8 cellular contexts compared by ENCODE assay signal in genomic region chr15:79853492-79854328, GRCh38. TPM values are rescaled to one million over a fixed set of nuclear protein-coding genes. Genes with fewer than 3 reads are reported as not detected.
A peak's percentile ranks its signal among the peaks of the same experiment; 100 is the strongest.
DNase-seq lines count a peak whose midpoint lies in the region; ATAC-seq and TF ChIP-seq lines count a peak whose summit lies in the region.

No MANE protein-coding gene starts in this region.

- no peak overlapping the region for H3K4me2 ChIP-seq in mesenchymal stem cell (ENCODE audit: low read length, poor library complexity, severe bottlenecking)

- no peaks in the 10 kb centered on the region for H3K27me3 ChIP-seq in mesenchymal stem cell (ENCODE audit: control insufficient read depth in 1 of 2, insufficient read depth in 1 of 2, low read length in 2 of 2)

- no peaks in the 10 kb centered on the region for H3K9me3 ChIP-seq in mesenchymal stem cell (ENCODE audit: control insufficient read depth, low read length)

- no peak overlapping the region for H3K14ac ChIP-seq in mesenchymal stem cell (ENCODE audit: low read length in 2 of 2)

- no peak overlapping the region for H4K8ac ChIP-seq in mesenchymal stem cell (ENCODE audit: low read length)

- peak; percentile 99 for TF ChIP-seq CTCF in AG09309 (IDR thresholded peaks at IDR 0.05; ENCODE audit: control insufficient read depth, insufficient read depth, low read depth, low read length, missing control alignments)

- H3K9ac ChIP-seq in mesenchymal stem cell (ENCODE audit: low read length) = peak overlapping the region; percentile 15

- no peak overlapping the region for H3K4me3 ChIP-seq in AG09309 (ENCODE audit: control insufficient read depth, low read depth, low read length)
- H3K4me3 ChIP-seq in mesenchymal stem cell (ENCODE audit: insufficient read depth in 1 of 2, low read depth in 1 of 2, low read length in 2 of 2) = no peak overlapping the region

- ATAC-seq in GM18520 (IDR thresholded peaks at IDR 0.05; ENCODE audit: unreplicated experiment) = peak; percentile 69
- ATAC-seq in HG03139 (IDR thresholded peaks at IDR 0.05; ENCODE audit: unreplicated experiment) = peak; percentile 84

- DNase-seq in AG09309 (ENCODE audit: low read depth) (peak; percentile 70), NCI-H526 (lab: John Stamatoyannopoulos, UW) (peak; percentile 54 to 83), ecto neural progenitor cell (ENCODE audit: low spot score) (peak; percentile 67), mesenchymal stem cell (peak; percentile 77)
- DNase-seq in activated CD4-positive, alpha-beta T cell treated with anti-CD3 and anti-CD28 coated beads, Interleukin-2, amount 50 U/mL, for 24 hours (ENCODE audit: low read depth in 1 of 2, low spot score in 1 of 2) = peak; percentile 33 to 69
- peak; percentile 36 to 55 for DNase-seq in stimulated activated CD8-positive, alpha-beta memory T cell treated with anti-CD3 and anti-CD28 coated beads, Interleukin-2, amount 100 ng/mL, for 48 hours (ENCODE audit: low read depth in 2 of 2)

- no peak overlapping the region for H3K27ac ChIP-seq in mesenchymal stem cell (ENCODE audit: low read length, poor library complexity, severe bottlenecking)

- H3K23ac ChIP-seq in mesenchymal stem cell (ENCODE audit: low read length in 2 of 2) = no peak overlapping the region

- no peak overlapping the region for H2BK12ac ChIP-seq in mesenchymal stem cell (ENCODE audit: low read length in 2 of 2)

- peaks cover 10% of the 10 kb centered on the region for H3K79me1 ChIP-seq in mesenchymal stem cell (replicated peaks; ENCODE audit: low read length, poor library complexity, severe bottlenecking)

- no peak overlapping the region for H2AK5ac ChIP-seq in mesenchymal stem cell (ENCODE audit: low read length, severe bottlenecking)

- H3K4ac ChIP-seq in mesenchymal stem cell (ENCODE audit: low read depth in 1 of 2, low read length in 2 of 2) = no peak overlapping the region

- no peak overlapping the region for H3K18ac ChIP-seq in mesenchymal stem cell (ENCODE audit: low read depth in 1 of 2, low read length in 2 of 2)

- H2BK15ac ChIP-seq in mesenchymal stem cell (ENCODE audit: low read depth, poor library complexity, severe bottlenecking) = no peak overlapping the region

- no peaks in the 10 kb centered on the region for H3K4me1 ChIP-seq in mesenchymal stem cell (ENCODE audit: control insufficient read depth, insufficient read depth, low read depth, low read length)

- 58% methylated on average over 5 of the region's 8 CpGs for WGBS in mesenchymal stem cell

- H2AFZ ChIP-seq in mesenchymal stem cell (ENCODE audit: low read depth, low read length) = no peak overlapping the region

- no peak overlapping the region for H2BK5ac ChIP-seq in mesenchymal stem cell (ENCODE audit: low read depth, low read length, poor library complexity, severe bottlenecking)

- no peak overlapping the region for H2BK120ac ChIP-seq in mesenchymal stem cell (ENCODE audit: low read depth, low read length)

- H4K91ac ChIP-seq in mesenchymal stem cell (ENCODE audit: low read length) = no peak overlapping the region

- H3K36me3 ChIP-seq in mesenchymal stem cell (ENCODE audit: control insufficient read depth in 1 of 2, insufficient read depth in 2 of 2, low read depth in 1 of 2, low read length in 2 of 2) = peaks cover 0 to 5% of the 10 kb centered on the region in 2 experiments

RNA-seq across cellular contexts. Expression of gene MTHFS, which starts 43.1 kb away (rescaled TPM):
- polyA plus RNA-seq in mesenchymal stem cell (2013, experiment 1 of 2) = 7.6 TPM
- 7.9 TPM for polyA plus RNA-seq in mesenchymal stem cell (2013, experiment 2 of 2)
